Comparison of ENCODE assay signal across 14 cellular contexts in genomic region chr16:30120340-30121105, GRCh38. TPM values are rescaled to one million over a fixed set of nuclear protein-coding genes. Genes with fewer than 3 reads are reported as not detected.
DNase-seq lines count a peak whose midpoint lies in the region; ATAC-seq and TF ChIP-seq lines count a peak whose summit lies in the region.
"Had no signal": no experiment of that assay in that cellular context is flagged by ENCODE, and none has a peak within 500 bp of the region (broad histone marks: within the 10 kb centered on the region; RNA-seq: fewer than 3 reads in every experiment).

No MANE protein-coding gene starts in this region.

- H3K9me3 Mint-ChIP-seq in activated CD4-positive, alpha-beta T cell treated with anti-CD3 and anti-CD28 coated beads for 36 hours (ENCODE audit: low read depth) = no peaks in the 10 kb centered on the region

- WGBS in esophagus squamous epithelium, 2 donors = 80 to 85% methylated on average over 3 of the region's 3 CpGs

- peaks cover 17% of the 10 kb centered on the region for H3K4me1 Mint-ChIP-seq in activated CD4-positive, alpha-beta T cell treated with anti-CD3 and anti-CD28 coated beads for 36 hours

- POLR2A ChIA-PET in activated CD4-positive, alpha-beta T cell treated with anti-CD3 and anti-CD28 coated beads for 36 hours (lab: Charles Lee) = interaction anchor here (0.7 kb wide), 1 partner anchor 690 kb away, joined by 5 read pairs; no protein-coding TSS in a partner anchor
- POLR2A ChIA-PET in RWPE1 (lab: Yijun Ruan, JAX; ENCODE audit: low non-redundant PET) = no interaction called here

- peak overlapping the region; percentile 31 for H3K27ac Mint-ChIP-seq in activated CD4-positive, alpha-beta T cell treated with anti-CD3 and anti-CD28 coated beads for 36 hours

- H3K4me1 ChIP-seq in esophagus squamous epithelium = peaks cover 26 to 81% (median 30%) of the 10 kb centered on the region in 3 donors
- H3K4me1 ChIP-seq in gastrocnemius medialis = peaks cover 14 to 18% of the 10 kb centered on the region in 2 donors

- in situ Hi-C loops in gastrocnemius medialis (cut with MboI; ENCODE audit: low sequenced_read_pairs in 4 of 4) = loop anchor here in 1 of 4 donors (25.0 kb wide), 1 partner anchor 292 kb away; the partner anchor contains the start of gene ZNF771

- peaks cover 6% of the 10 kb centered on the region for H3K36me3 Mint-ChIP-seq in activated CD4-positive, alpha-beta T cell treated with anti-CD3 and anti-CD28 coated beads for 36 hours (ENCODE audit: low read depth)

- no peak for TF ChIP-seq POLR2A in esophagus squamous epithelium (IDR thresholded peaks at IDR 0.05)
- TF ChIP-seq POLR2A in gastrocnemius medialis (IDR thresholded peaks at IDR 0.05) = no peak

- peak overlapping the region; percentile 77 for H3K27ac ChIP-seq in RWPE1
- H3K27ac ChIP-seq in esophagus squamous epithelium = peak overlapping the region; percentile 46 to 98 (median 96)
- H3K27ac ChIP-seq in gastrocnemius medialis = peak overlapping the region in 3 of 4 donors; percentile 85 to 96 (median 89)

- no peaks in the 10 kb centered on the region for H3K9me3 ChIP-seq in esophagus squamous epithelium
- H3K9me3 ChIP-seq in gastrocnemius medialis = no peaks in the 10 kb centered on the region
- H3K9me3 ChIP-seq: adrenal gland had no signal

- peaks cover 10 to 61% (median 34%) of the 10 kb centered on the region in 3 donors for H3K36me3 ChIP-seq in esophagus squamous epithelium
- peaks cover 0 to 38% of the 10 kb centered on the region in 2 donors for H3K36me3 ChIP-seq in gastrocnemius medialis

- H3K4me3 ChIP-seq in esophagus squamous epithelium = no peak overlapping the region
- H3K4me3 ChIP-seq in gastrocnemius medialis = no peak overlapping the region
- H3K4me3 ChIP-seq: adrenal gland had no signal

- H3K27me3 Mint-ChIP-seq in activated CD4-positive, alpha-beta T cell treated with anti-CD3 and anti-CD28 coated beads for 36 hours = no peaks in the 10 kb centered on the region

- ATAC-seq in activated CD4-positive, alpha-beta T cell treated with anti-CD3 and anti-CD28 coated beads for 36 hours = no peak
- no peak for ATAC-seq in gastrocnemius medialis
- ATAC-seq in GM18498 (IDR thresholded peaks at IDR 0.05; ENCODE audit: unreplicated experiment) = no peak
- no peak for ATAC-seq in left lobe of liver
- no peak for ATAC-seq in HG02588 (IDR thresholded peaks at IDR 0.05; ENCODE audit: unreplicated experiment)
- ATAC-seq: Panc1 had no signal

- H3K4me3 Mint-ChIP-seq in activated CD4-positive, alpha-beta T cell treated with anti-CD3 and anti-CD28 coated beads for 36 hours = no peak overlapping the region

- CTCF ChIA-PET in activated CD4-positive, alpha-beta T cell treated with anti-CD3 and anti-CD28 coated beads for 36 hours (lab: Charles Lee) = interaction anchor here (0.9 to 2.4 kb wide), 2 partner anchors 9 to 28 kb away, joined by 4 to 11 read pairs; partner anchors contain the start of gene TBX6
- CTCF ChIA-PET in RWPE1 (lab: Yijun Ruan, JAX) = interaction anchor here (0.7 to 1.2 kb wide), 2 partner anchors 8 to 35 kb away, joined by 4 to 6 read pairs; no protein-coding TSS in a partner anchor

- TF ChIP-seq CTCF in RWPE1 (conservative IDR thresholded peaks at IDR 0.05; ENCODE audit: low read depth) (no peak), esophagus squamous epithelium (IDR thresholded peaks at IDR 0.05) (no peak), gastrocnemius medialis (IDR thresholded peaks at IDR 0.05 in 4 of 5, conservative IDR thresholded peaks at IDR 0.05 in 1 of 5) (no peak)

- no peak for DNase-seq in activated CD4-positive, alpha-beta T cell treated with anti-CD3 and anti-CD28 coated beads for 36 hours
- no peak for DNase-seq in activated CD4-positive, alpha-beta T cell treated with anti-CD3 and anti-CD28 coated beads, Interleukin-2, amount 50 U/mL, for 4 hours
- no peak for DNase-seq in RWPE1 (ENCODE audit: low spot score)
- DNase-seq in esophagus squamous epithelium (lab: John Stamatoyannopoulos, UW) = no peak
- DNase-seq in gastrocnemius medialis = no peak
- DNase-seq in left lobe of liver (ENCODE audit: low spot score) = no peak
- DNase-seq: adrenal gland, NCI-H1417, NCI-H510A treated with DMSO at 0.1 percent for 48 hours, T-helper 9 cell had no signal

- H3K27me3 ChIP-seq in esophagus squamous epithelium (no peaks in the 10 kb centered on the region), gastrocnemius medialis (no peaks in the 10 kb centered on the region)
- H3K27me3 ChIP-seq: adrenal gland had no signal

- intact Hi-C loops in activated CD4-positive, alpha-beta T cell treated with anti-CD3 and anti-CD28 coated beads for 36 hours (cut with DNase I, micrococcal nuclease) = loop anchor here in 1 of 2 experiments (10.0 kb wide), 1 partner anchor 494 kb away; the partner anchor contains the start of gene ZNF689
- intact Hi-C loops in esophagus squamous epithelium (cut with DNase I) = no loop called here
- intact Hi-C loops in gastrocnemius medialis (cut with DNase I; ENCODE audit: low total_unique reads) = loop anchor here (5.0 kb wide), 1 partner anchor 577 kb away; the partner anchor contains the start of gene SRCAP

RNA-seq across cellular contexts. Expression of gene MAPK3, which starts 2.5 kb away (rescaled TPM):
- 10 to 100 TPM; 59.0 to 81.7 TPM for total RNA-seq in activated CD4-positive, alpha-beta T cell treated with anti-CD3 and anti-CD28 coated beads for 36 hours
- 10 to 100 TPM; 45.7 to 86.9 (median 60.8) TPM for total RNA-seq in esophagus squamous epithelium
- 10 to 100 TPM; 28.6 to 48.7 (median 38.0) TPM for total RNA-seq in gastrocnemius medialis
- total RNA-seq in left lobe of liver = 12.3 TPM

RNA-seq across cellular contexts. Expression of gene GDPD3, which starts 7.2 kb away (rescaled TPM):
- total RNA-seq in activated CD4-positive, alpha-beta T cell treated with anti-CD3 and anti-CD28 coated beads for 36 hours = 1 to 10 TPM; 6.1 to 7.0 TPM
- total RNA-seq in esophagus squamous epithelium = 10 to 100 TPM; 13.4 to 41.2 (median 28.1) TPM
- total RNA-seq in gastrocnemius medialis = under 1 TPM in 2 of 4 donors, not detected in 2; 0.29 to 0.66 TPM
- total RNA-seq in left lobe of liver = 1.4 TPM

RNA-seq across cellular contexts. Expression of gene YPEL3, which starts 24.5 kb away (rescaled TPM):
- total RNA-seq in activated CD4-positive, alpha-beta T cell treated with anti-CD3 and anti-CD28 coated beads for 36 hours = 10 to 100 TPM; 17.4 to 19.1 TPM
- total RNA-seq in esophagus squamous epithelium = 100 to 1,000 TPM in 1 of 4 donors, 10 to 100 TPM in 3; 26.4 to 131 (median 63.0) TPM
- total RNA-seq in gastrocnemius medialis = 100 to 1,000 TPM in 3 of 4 donors, 10 to 100 TPM in 1; 97.2 to 197 (median 154) TPM
- total RNA-seq in left lobe of liver = 20.9 TPM

RNA-seq across cellular contexts. Expression of gene TBX6, which starts 28.8 kb away (rescaled TPM):
- total RNA-seq in activated CD4-positive, alpha-beta T cell treated with anti-CD3 and anti-CD28 coated beads for 36 hours = 1 to 10 TPM; 2.7 to 3.0 TPM
- total RNA-seq in esophagus squamous epithelium (1 to 10 TPM; 1.9 to 6.2 (median 4.7) TPM), gastrocnemius medialis (under 1 TPM; 0.29 to 0.92 (median 0.67) TPM), left lobe of liver (0.86 TPM)
- total RNA-seq: skeletal muscle tissue had no signal

RNA-seq across cellular contexts. Expression of gene PPP4C, which starts 44.7 kb away (rescaled TPM):
- 100 to 1,000 TPM; 106 to 113 TPM for total RNA-seq in activated CD4-positive, alpha-beta T cell treated with anti-CD3 and anti-CD28 coated beads for 36 hours
- total RNA-seq in esophagus squamous epithelium (100 to 1,000 TPM in 1 of 4 donors, 10 to 100 TPM in 3; 67.9 to 100 (median 78.4) TPM), gastrocnemius medialis (10 to 100 TPM; 23.8 to 64.3 (median 44.7) TPM), left lobe of liver (51.0 TPM)
